Comparison of ENCODE assay signal across 17 cellular contexts in genomic region chr17:75698659-75699058, GRCh38. TPM values are rescaled to one million over a fixed set of nuclear protein-coding genes. Genes with fewer than 3 reads are reported as not detected.
A peak's percentile ranks its signal among the peaks of the same experiment; 100 is the strongest.
DNase-seq lines count a peak whose midpoint lies in the region; FAIRE-seq and TF ChIP-seq lines count a peak whose summit lies in the region.
"Had no signal": no experiment of that assay in that cellular context is flagged by ENCODE, and none has a peak within 500 bp of the region (broad histone marks: within the 10 kb centered on the region; RNA-seq: fewer than 3 reads in every experiment).

No MANE protein-coding gene starts in this region.

- H3K27ac ChIP-seq in HEK293 (ENCODE audit: extremely low read depth, low read depth, low read length) (no peak overlapping the region), astrocyte (ENCODE audit: low read depth, low read length) (no peak overlapping the region), layer of hippocampus (ENCODE audit: low read depth, low read length) (peak overlapping the region; percentile 97), small intestine (ENCODE audit: low read depth in 1 of 2, low read length in 1 of 2) (peak overlapping the region; percentile 89 to 98), SJCRH30 (no peak overlapping the region)

- H3K79me2 ChIP-seq in astrocyte (ENCODE audit: insufficient read depth, low read length) = peaks cover 29% of the 10 kb centered on the region

- no peaks in the 10 kb centered on the region for H3K9me3 Mint-ChIP-seq in astrocyte (ENCODE audit: unreplicated experiment)
- H3K9me3 Mint-ChIP-seq in activated T-helper 2 cell treated with anti-CD3 and anti-CD28 coated beads, Interferon-gamma antibody, Interleukin-2, Interleukin-4, amounts not matched to agents 10 μg/mL and 5 μg/mL and 100 μg/mL, durations not matched to agents 14 hours and 24 hours and 36 hours = no peaks in the 10 kb centered on the region
- H3K9me3 Mint-ChIP-seq: H9; naive B cell; T-helper 2 cell treated with Interferon-gamma antibody and Interleukin-4, amounts not matched to agents 5 μg/mL and 100 μg/mL, for 36 hours had no signal

- WGBS in small intestine, 3 donors = 48 to 78% (median 59%) methylated on average over 3 of the region's 3 CpGs

- H3K36me3 ChIP-seq in HEK293 (ENCODE audit: control insufficient read depth in 2 of 2, insufficient read depth in 1 of 2, low read length in 2 of 2) (peaks cover 28 to 92% of the 10 kb centered on the region in 2 experiments), astrocyte (ENCODE audit: insufficient read depth, low read length) (peaks cover 33% of the 10 kb centered on the region), small intestine (ENCODE audit: control insufficient read depth in 2 of 2, insufficient read depth in 2 of 2, low read length in 2 of 2) (peaks cover 4 to 16% of the 10 kb centered on the region in 2 donors), SJCRH30 (peaks cover 78% of the 10 kb centered on the region)

- POLR2A ChIA-PET in HEK293 (lab: Yijun Ruan, JAX) = no interaction called here

- H3K36me3 Mint-ChIP-seq in astrocyte (ENCODE audit: low read depth, unreplicated experiment) = peaks cover 50% of the 10 kb centered on the region
- peaks cover 42% of the 10 kb centered on the region for H3K36me3 Mint-ChIP-seq in activated T-helper 2 cell treated with anti-CD3 and anti-CD28 coated beads, Interferon-gamma antibody, Interleukin-2, Interleukin-4, amounts not matched to agents 10 μg/mL and 5 μg/mL and 100 μg/mL, durations not matched to agents 14 hours and 24 hours and 36 hours (ENCODE audit: low read depth)

- peaks cover 53% of the 10 kb centered on the region for H3K4me1 Mint-ChIP-seq in astrocyte (ENCODE audit: low read depth, unreplicated experiment)
- no peaks in the 10 kb centered on the region for H3K4me1 Mint-ChIP-seq in activated T-helper 2 cell treated with anti-CD3 and anti-CD28 coated beads, Interferon-gamma antibody, Interleukin-2, Interleukin-4, amounts not matched to agents 10 μg/mL and 5 μg/mL and 100 μg/mL, durations not matched to agents 14 hours and 24 hours and 36 hours (ENCODE audit: low read depth)

- CTCF ChIA-PET in HEK293 (lab: Yijun Ruan, JAX) = interaction anchor here (0.7 to 1.0 kb wide), 3 partner anchors 51 to 262 kb away, joined by 3 to 7 read pairs (median 3); no protein-coding TSS in a partner anchor

- H3K27me3 ChIP-seq in astrocyte (ENCODE audit: insufficient read depth, low read length) = no peaks in the 10 kb centered on the region
- no peaks in the 10 kb centered on the region for H3K27me3 ChIP-seq in layer of hippocampus (ENCODE audit: control insufficient read depth, insufficient read depth, low read length)
- H3K27me3 ChIP-seq in small intestine (ENCODE audit: control insufficient read depth in 2 of 2, insufficient read depth in 2 of 2, low read length in 2 of 2) = no peaks in the 10 kb centered on the region
- H3K27me3 ChIP-seq in SJCRH30 = no peaks in the 10 kb centered on the region
- H3K27me3 ChIP-seq: BLaER1 treated with 17β-estradiol and CSF1 and Interleukin-3, amounts not matched to agents 10 nM and 100 nM had no signal

- TF ChIP-seq CTCF in HEK293 (tag by site-specific recombination; IDR thresholded peaks at IDR 0.05) (no peak), astrocyte (IDR thresholded peaks at IDR 0.05; ENCODE audit: insufficient read depth, low read depth, low read length) (no peak)

- FAIRE-seq in astrocyte (lab: Jason Lieb, UNC) = no peak
- no peak for FAIRE-seq in small intestine (lab: Jason Lieb, UNC)
- FAIRE-seq: HTR-8/SVneo had no signal

- H3K4me3 ChIP-seq in HEK293 (ENCODE audit: low read depth, low read length) (no peak overlapping the region), astrocyte (ENCODE audit: insufficient read depth, low read depth, low read length) (no peak overlapping the region), small intestine (ENCODE audit: low read depth in 1 of 2, low read length in 2 of 2) (no peak overlapping the region), SJCRH30 (no peak overlapping the region)
- H3K4me3 ChIP-seq: BLaER1 treated with 17β-estradiol and CSF1 and Interleukin-3, amounts not matched to agents 10 nM and 100 nM had no signal

- no peak overlapping the region for H2AFZ ChIP-seq in astrocyte (ENCODE audit: low read depth, low read length)

- no peak overlapping the region for H3K4me2 ChIP-seq in astrocyte (ENCODE audit: low read length)

- H3K9me3 ChIP-seq in HEK293 (ENCODE audit: control insufficient read depth, insufficient read depth, low read depth, low read length) (no peaks in the 10 kb centered on the region), astrocyte (ENCODE audit: insufficient read depth, low read depth, low read length) (no peaks in the 10 kb centered on the region), small intestine (ENCODE audit: control insufficient read depth, low read depth) (no peaks in the 10 kb centered on the region), SJCRH30 (replicated peaks) (no peaks in the 10 kb centered on the region)
- H3K9me3 ChIP-seq: BLaER1 treated with 17β-estradiol and CSF1 and Interleukin-3, amounts not matched to agents 10 nM and 100 nM had no signal

- intact Hi-C loops in activated T-helper 2 cell treated with anti-CD3 and anti-CD28 coated beads, Interferon-gamma antibody, Interleukin-2, Interleukin-4, amounts not matched to agents 10 μg/mL and 5 μg/mL and 100 μg/mL, durations not matched to agents 14 hours and 24 hours and 36 hours (cut with micrococcal nuclease) = no loop called here

- H3K4me3 Mint-ChIP-seq in astrocyte (ENCODE audit: unreplicated experiment) = no peak overlapping the region
- no peak overlapping the region for H3K4me3 Mint-ChIP-seq in activated T-helper 2 cell treated with anti-CD3 and anti-CD28 coated beads, Interferon-gamma antibody, Interleukin-2, Interleukin-4, amounts not matched to agents 10 μg/mL and 5 μg/mL and 100 μg/mL, durations not matched to agents 14 hours and 24 hours and 36 hours (ENCODE audit: low read depth)
- H3K4me3 Mint-ChIP-seq: H9; naive B cell; T-helper 2 cell treated with Interferon-gamma antibody and Interleukin-4, amounts not matched to agents 5 μg/mL and 100 μg/mL, for 36 hours had no signal

- H3K4me1 ChIP-seq in HEK293 (ENCODE audit: control insufficient read depth, insufficient read depth, low read length) (no peaks in the 10 kb centered on the region), astrocyte (ENCODE audit: insufficient read depth, low read length) (peaks cover 63% of the 10 kb centered on the region), small intestine (ENCODE audit: control insufficient read depth in 2 of 2, insufficient read depth in 1 of 2, low read depth in 1 of 2, low read length in 1 of 2) (peaks cover 3 to 11% of the 10 kb centered on the region in 2 donors), SJCRH30 (peaks cover 13% of the 10 kb centered on the region)

- DNase-seq in astrocyte (ENCODE audit: low read depth) (no peak), small intestine (peak; percentile 66), NCI-H2227 (lab: John Stamatoyannopoulos, UW; ENCODE audit: unreplicated experiment) (no peak), SJCRH30 (no peak)
- no peak for DNase-seq in activated T-helper 2 cell treated with anti-CD3 and anti-CD28 coated beads, Interferon-gamma antibody, Interleukin-2, Interleukin-4, amounts not matched to agents 10 μg/mL and 5 μg/mL and 100 μg/mL, durations not matched to agents 14 hours and 24 hours and 36 hours (ENCODE audit: low spot score)
- DNase-seq: activated effector memory CD4-positive, alpha-beta T cell treated with Interleukin-2 at 50 U/mL for 16 hours; DMS79; H9; naive B cell; NCI-H146; NCI-H226; stimulated activated CD4-positive, alpha-beta T cell treated with anti-CD3 and anti-CD28 coated beads, Interleukin-1b, Interleukin-23, amount 100 ng/mL, for 48 hours had no signal

- H3K27me3 Mint-ChIP-seq in astrocyte (ENCODE audit: low read depth, unreplicated experiment) = no peaks in the 10 kb centered on the region
- no peaks in the 10 kb centered on the region for H3K27me3 Mint-ChIP-seq in activated T-helper 2 cell treated with anti-CD3 and anti-CD28 coated beads, Interferon-gamma antibody, Interleukin-2, Interleukin-4, amounts not matched to agents 10 μg/mL and 5 μg/mL and 100 μg/mL, durations not matched to agents 14 hours and 24 hours and 36 hours (ENCODE audit: low read depth)
- H3K27me3 Mint-ChIP-seq: naive B cell had no signal

- H3K27ac Mint-ChIP-seq in astrocyte (ENCODE audit: unreplicated experiment) = peak overlapping the region; percentile 7
- no peak overlapping the region for H3K27ac Mint-ChIP-seq in activated T-helper 2 cell treated with anti-CD3 and anti-CD28 coated beads, Interferon-gamma antibody, Interleukin-2, Interleukin-4, amounts not matched to agents 10 μg/mL and 5 μg/mL and 100 μg/mL, durations not matched to agents 14 hours and 24 hours and 36 hours
- H3K27ac Mint-ChIP-seq: naive B cell; T-helper 2 cell treated with Interferon-gamma antibody and Interleukin-4, amounts not matched to agents 5 μg/mL and 100 μg/mL, for 36 hours had no signal

- no peak overlapping the region for H3K9ac ChIP-seq in astrocyte (ENCODE audit: low read length)

- no peaks in the 10 kb centered on the region for H4K20me1 ChIP-seq in astrocyte (ENCODE audit: insufficient read depth, low read length)

TF ChIP-seq in HEK293, 187 proteins besides CTCF, POLR2A, EP300 and RAD21:
- TF ChIP-seq ZNF112 (tag by site-specific recombination; IDR thresholded peaks at IDR 0.05) (peak; percentile 83), GLIS1 (tag by site-specific recombination; IDR thresholded peaks at IDR 0.05) (no peak)

RNA-seq across cellular contexts. Expression of gene ITGB4, which starts 22.6 kb away (rescaled TPM):
- 2.1 and 6.6 TPM in 2 replicates for total RNA-seq in astrocyte
- 100 to 1,000 TPM; 100 to 288 (median 210) TPM for polyA plus RNA-seq in small intestine
- 1.3 and 2.0 TPM in 2 replicates for total RNA-seq in activated T-helper 2 cell treated with anti-CD3 and anti-CD28 coated beads, Interferon-gamma antibody, Interleukin-2, Interleukin-4, amounts not matched to agents 10 μg/mL and 5 μg/mL and 100 μg/mL, durations not matched to agents 14 hours and 24 hours and 36 hours
- 4.3 and 8.8 TPM in 2 replicates for total RNA-seq in SJCRH30 (2014; rRNA removed; shearing (Covaris generic))

RNA-seq across cellular contexts. Expression of gene SAP30BP, which starts 31.5 kb away (rescaled TPM):
- total RNA-seq in astrocyte = 98.1 and 99.2 TPM in 2 replicates
- 10 to 100 TPM; 52.6 to 92.7 (median 83.2) TPM for polyA plus RNA-seq in small intestine
- total RNA-seq in activated T-helper 2 cell treated with anti-CD3 and anti-CD28 coated beads, Interferon-gamma antibody, Interleukin-2, Interleukin-4, amounts not matched to agents 10 μg/mL and 5 μg/mL and 100 μg/mL, durations not matched to agents 14 hours and 24 hours and 36 hours = 97.6 and 101 TPM in 2 replicates
- total RNA-seq in SJCRH30 (2014; rRNA removed; shearing (Covaris generic)) = 63.4 and 74.0 TPM in 2 replicates

RNA-seq across cellular contexts. Expression of gene RECQL5, which starts 31.7 kb away (rescaled TPM):
- 24.6 and 25.9 TPM in 2 replicates for total RNA-seq in astrocyte
- polyA plus RNA-seq in small intestine = 10 to 100 TPM; 14.6 to 20.2 (median 15.7) TPM
- 30.8 and 33.3 TPM in 2 replicates for total RNA-seq in activated T-helper 2 cell treated with anti-CD3 and anti-CD28 coated beads, Interferon-gamma antibody, Interleukin-2, Interleukin-4, amounts not matched to agents 10 μg/mL and 5 μg/mL and 100 μg/mL, durations not matched to agents 14 hours and 24 hours and 36 hours
- 25.9 and 28.1 TPM in 2 replicates for total RNA-seq in SJCRH30 (2014; rRNA removed; shearing (Covaris generic))

Comparison
In these comparisons a context has a peak if more than half of its experiments do, and no peak if none do; other contexts are left out.
1. H3K27ac ChIP-seq: peak in layer of hippocampus (single experiment) and small intestine (2 of 2); none in HEK293 (single experiment), astrocyte (single experiment) and SJCRH30 (single experiment).